Comparison of ENCODE assay signal across 8 cellular contexts in the genomic region with DNA sequence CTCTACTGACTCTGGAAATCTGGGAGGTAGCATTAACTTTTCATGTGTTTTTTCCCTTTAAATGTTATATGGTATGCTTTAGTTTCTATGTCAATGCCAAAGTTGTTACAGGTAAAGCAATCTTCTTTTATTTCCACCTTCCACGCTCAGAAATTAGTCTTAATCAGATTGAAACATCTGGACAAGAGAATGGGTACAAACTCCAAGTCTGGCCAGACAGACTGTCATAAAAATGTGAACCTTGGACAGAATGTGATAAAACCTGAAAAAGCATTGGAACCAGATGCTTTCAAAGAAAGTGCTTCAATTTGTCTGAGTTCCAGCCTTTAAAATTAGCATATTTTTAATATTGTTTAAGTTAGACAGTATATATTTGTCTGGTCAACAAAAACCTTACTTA.
"Had no signal": no experiment of that assay in that cellular context is flagged by ENCODE, and none has a peak within 500 bp of the region (broad histone marks: within the 10 kb centered on the region; RNA-seq: fewer than 3 reads in every experiment).

No MANE protein-coding gene starts in this region.

- H2AFZ ChIP-seq: GM23248 had no signal

- H3K27ac ChIP-seq: GM23248 had no signal

- DNase-seq: GM23248, GOT3, H7, KBM-7 had no signal

- H3K9me3 ChIP-seq: HAP-1 had no signal

- H3K4me3 ChIP-seq: GM23248, HAP-1 had no signal

- H3K4me3 Mint-ChIP-seq: IgD-negative memory B cell had no signal

- H3K36me3 ChIP-seq: HAP-1 had no signal

- H3K27ac Mint-ChIP-seq: IgD-negative memory B cell had no signal

- ATAC-seq: HCT116 had no signal

- H3K36me3 Mint-ChIP-seq: IgD-negative memory B cell had no signal

- FAIRE-seq: HTR-8/SVneo had no signal
